Comparison of ENCODE assay signal across 11 cellular contexts in genomic region chr6:156848123-156848522, GRCh38.
DNase-seq lines count a peak whose midpoint lies in the region; ATAC-seq, FAIRE-seq and TF ChIP-seq lines count a peak whose summit lies in the region.
"Had no signal": no experiment of that assay in that cellular context is flagged by ENCODE, and none has a peak within 500 bp of the region (broad histone marks: within the 10 kb centered on the region; RNA-seq: fewer than 3 reads in every experiment).

No MANE protein-coding gene starts in this region.

- H3K27me3 Mint-ChIP-seq in activated naive CD8-positive, alpha-beta T cell, result no peaks in the 10 kb centered on the region
- H3K27me3 Mint-ChIP-seq in activated naive CD8-positive, alpha-beta T cell treated with anti-CD3 and anti-CD28 coated beads, Interleukin-2, amount 50 U/mL, for 24 hours, result no peaks in the 10 kb centered on the region

- H3K27ac Mint-ChIP-seq in activated naive CD8-positive, alpha-beta T cell, result peak overlapping the region; percentile 25
- H3K27ac Mint-ChIP-seq in activated naive CD8-positive, alpha-beta T cell treated with anti-CD3 and anti-CD28 coated beads, Interleukin-2, amount 50 U/mL, for 24 hours, result no peak overlapping the region
- H3K27ac Mint-ChIP-seq: activated T-cell treated with anti-CD3 and anti-CD28 coated beads, Interleukin-2, amount 50 U/mL, for 72 hours had no signal

- TF ChIP-seq CTCF in K562 (IDR thresholded peaks at IDR 0.05 in 2 of 3, conservative IDR thresholded peaks at IDR 0.05 in 1 of 3; ENCODE audit: insufficient read depth in 2 of 3, low read depth in 1 of 3, low read length in 3 of 3) (no peak), uterus (IDR thresholded peaks at IDR 0.05) (no peak)

- H3K36me3 Mint-ChIP-seq in activated naive CD8-positive, alpha-beta T cell, result peaks cover 3% of the 10 kb centered on the region
- H3K36me3 Mint-ChIP-seq in activated naive CD8-positive, alpha-beta T cell treated with anti-CD3 and anti-CD28 coated beads, Interleukin-2, amount 50 U/mL, for 24 hours (ENCODE audit: low read depth), result peaks cover 7% of the 10 kb centered on the region

- POLR2A ChIA-PET in K562 (lab: Yijun Ruan, JAX), result interaction anchor here (0.5 to 0.8 kb wide), 3 partner anchors 13 to 1485 kb away, joined by 3 read pairs; no protein-coding TSS in a partner anchor

- no peak overlapping the region for H3K4me3 Mint-ChIP-seq in activated naive CD8-positive, alpha-beta T cell
- H3K4me3 Mint-ChIP-seq in activated naive CD8-positive, alpha-beta T cell treated with anti-CD3 and anti-CD28 coated beads, Interleukin-2, amount 50 U/mL, for 24 hours, result no peak overlapping the region
- H3K4me3 Mint-ChIP-seq: activated T-cell treated with anti-CD3 and anti-CD28 coated beads, Interleukin-2, amount 50 U/mL, for 72 hours had no signal

- H3K4me1 ChIP-seq in K562 (replicated peaks in 1 of 2; ENCODE audit: control insufficient read depth in 2 of 2, insufficient read depth in 2 of 2, low read length in 2 of 2) (peaks cover 7 to 29% of the 10 kb centered on the region in 2 experiments; a peak in 4 of 5 replicates), uterus (peaks cover 0 to 3% of the 10 kb centered on the region in 2 donors)

- no peaks in the 10 kb centered on the region for H3K36me3 ChIP-seq in K562 (ENCODE audit: control insufficient read depth, insufficient read depth, low read length)
- H3K36me3 ChIP-seq in uterus, result no peaks in the 10 kb centered on the region
- H3K36me3 ChIP-seq: vagina had no signal

- H3K4me3 ChIP-seq in K562 (no peak overlapping the region), uterus (no peak overlapping the region)
- H3K4me3 ChIP-seq: body of pancreas, vagina had no signal

- H3K4me1 Mint-ChIP-seq in activated naive CD8-positive, alpha-beta T cell (ENCODE audit: low read depth), result peaks cover 93% of the 10 kb centered on the region
- peaks cover 88% of the 10 kb centered on the region for H3K4me1 Mint-ChIP-seq in activated naive CD8-positive, alpha-beta T cell treated with anti-CD3 and anti-CD28 coated beads, Interleukin-2, amount 50 U/mL, for 24 hours

- peak overlapping the region; percentile 15; the same call in 1 of the 3 replicates for H3K27ac ChIP-seq in K562 (ENCODE audit: extremely low read depth, low read depth, low read length)
- H3K27ac ChIP-seq in uterus, result peak overlapping the region; percentile 35 to 61
- H3K27ac ChIP-seq: vagina had no signal

- WGBS in K562 (ENCODE audit: insufficient coverage, low coverage, missing lambda C conversion rate), result 33% methylated on average over 3 of the region's 3 CpGs

- H3K9me3 ChIP-seq in K562 (replicated peaks; ENCODE audit: control insufficient read depth, insufficient read depth, low read depth, low read length) (no peaks in the 10 kb centered on the region), uterus (no peaks in the 10 kb centered on the region)
- H3K9me3 ChIP-seq: body of pancreas, vagina had no signal

- H2AFZ ChIP-seq in K562 (ENCODE audit: low read depth, low read length), result no peak overlapping the region

- BruUV-seq in K562 (replicated peaks; lab: Mats Ljungman, UMichigan), result no TSS peak

- H3K27me3 ChIP-seq in K562 (ENCODE audit: control insufficient read depth in 2 of 2, insufficient read depth in 2 of 2, low read length in 2 of 2) (no peaks in the 10 kb centered on the region), uterus (no peaks in the 10 kb centered on the region)
- H3K27me3 ChIP-seq: body of pancreas, vagina had no signal

- 0 out of 2 replicates have a peak, but pooled peaks cover 5% of the 10 kb centered on the region for H4K20me1 ChIP-seq in K562 (replicated peaks; ENCODE audit: control insufficient read depth, insufficient read depth, low read length)

- no peak overlapping the region for H3K9ac ChIP-seq in K562 (ENCODE audit: insufficient read depth in 1 of 2, low read depth in 2 of 2, low read length in 2 of 2)

- H3K79me2 ChIP-seq in K562 (ENCODE audit: control insufficient read depth, insufficient read depth, low read length), result peaks cover 97% of the 10 kb centered on the region

- intact Hi-C loops in K562 (cut with micrococcal nuclease) (no loop called here), uterus (cut with DNase I; ENCODE audit: low total_unique reads) (no loop called here)

- ATAC-seq in activated naive CD8-positive, alpha-beta T cell treated with anti-CD3 and anti-CD28 coated beads, Interleukin-2, amount 50 U/mL, for 24 hours, result no peak
- ATAC-seq in K562 (peak; percentile 15; the same call in 1 of the 3 replicates), HG03139 (IDR thresholded peaks at IDR 0.05; ENCODE audit: unreplicated experiment) (no peak)
- ATAC-seq: activated T-cell treated with anti-CD3 and anti-CD28 coated beads, Interleukin-2, amount 50 U/mL, for 72 hours; body of pancreas had no signal

- CTCF ChIA-PET in K562 (lab: Yijun Ruan, JAX; ENCODE audit: low intra/inter-chr PET ratio), result no interaction called here

- no peak for DNase-seq in activated naive CD8-positive, alpha-beta T cell treated with anti-CD3 and anti-CD28 coated beads, Interleukin-2, amount 50 U/mL, for 24 hours
- no peak for DNase-seq in K562 (ENCODE audit: extremely low read depth in 1 of 4, low spot score in 3 of 4)
- peak; percentile 41 for DNase-seq in medulla oblongata (ENCODE audit: extremely low spot score)
- DNase-seq in uterus, result no peak
- no peak for DNase-seq in D341Med (ENCODE audit: low spot score)
- DNase-seq in GM19238 (ENCODE audit: insufficient read length, low spot score), result no peak
- DNase-seq: activated T-cell treated with anti-CD3 and anti-CD28 coated beads, Interleukin-2, amount 50 U/mL, for 72 hours had no signal

- no peaks in the 10 kb centered on the region for H3K9me1 ChIP-seq in K562 (ENCODE audit: control insufficient read depth, insufficient read depth, low read length)

- in situ Hi-C loops in K562 (cut with MboI), result no loop called here

- peak overlapping the region; percentile 27; the same call in 1 of the 2 replicates for H3K4me2 ChIP-seq in K562 (ENCODE audit: insufficient read depth, low read length)

- TF ChIP-seq POLR2A in K562 (conservative IDR thresholded peaks at IDR 0.05) (no peak), uterus (IDR thresholded peaks at IDR 0.05) (no peak)

- TF ChIP-seq RAD21 in K562 (CRISPR knock-in tag; conservative IDR thresholded peaks at IDR 0.05 in 1 of 2, IDR thresholded peaks at IDR 0.05 in 1 of 2), result no peak

- FAIRE-seq in K562 (lab: Jason Lieb, UNC), result no peak

- no peak for TF ChIP-seq EP300 in K562 (IDR thresholded peaks at IDR 0.05; ENCODE audit: low read length)

- H3K9me3 Mint-ChIP-seq in activated naive CD8-positive, alpha-beta T cell (ENCODE audit: low read depth), result no peaks in the 10 kb centered on the region
- no peaks in the 10 kb centered on the region for H3K9me3 Mint-ChIP-seq in activated naive CD8-positive, alpha-beta T cell treated with anti-CD3 and anti-CD28 coated beads, Interleukin-2, amount 50 U/mL, for 24 hours
- H3K9me3 Mint-ChIP-seq: activated T-cell treated with anti-CD3 and anti-CD28 coated beads, Interleukin-2, amount 50 U/mL, for 72 hours had no signal

TF ChIP-seq in K562, 482 proteins besides CTCF, POLR2A, EP300 and RAD21:
- TF ChIP-seq NFIC (IDR thresholded peaks at IDR 0.05) (peak; percentile 74), TSC22D4 (tag; IDR thresholded peaks at IDR 0.05) (no peak), ZNF436 (CRISPR knock-in tag; IDR thresholded peaks at IDR 0.05) (no peak), IRF1 (CRISPR knock-in tag; IDR thresholded peaks at IDR 0.05; ENCODE audit: borderline replicate concordance) (no peak), IFI16 (CRISPR knock-in tag; IDR thresholded peaks at IDR 0.05) (no peak), BCL6 (CRISPR knock-in tag; IDR thresholded peaks at IDR 0.05) (no peak), HDAC2 (IDR thresholded peaks at IDR 0.05) (no peak), MTF1 (CRISPR knock-in tag; IDR thresholded peaks at IDR 0.05; ENCODE audit: borderline replicate concordance) (no peak), MAX (CRISPR knock-in tag; IDR thresholded peaks at IDR 0.05) (no peak), TCF7L2 (IDR thresholded peaks at IDR 0.05; ENCODE audit: low read depth, low read length) (no peak)
- TF ChIP-seq, protein P1, sequence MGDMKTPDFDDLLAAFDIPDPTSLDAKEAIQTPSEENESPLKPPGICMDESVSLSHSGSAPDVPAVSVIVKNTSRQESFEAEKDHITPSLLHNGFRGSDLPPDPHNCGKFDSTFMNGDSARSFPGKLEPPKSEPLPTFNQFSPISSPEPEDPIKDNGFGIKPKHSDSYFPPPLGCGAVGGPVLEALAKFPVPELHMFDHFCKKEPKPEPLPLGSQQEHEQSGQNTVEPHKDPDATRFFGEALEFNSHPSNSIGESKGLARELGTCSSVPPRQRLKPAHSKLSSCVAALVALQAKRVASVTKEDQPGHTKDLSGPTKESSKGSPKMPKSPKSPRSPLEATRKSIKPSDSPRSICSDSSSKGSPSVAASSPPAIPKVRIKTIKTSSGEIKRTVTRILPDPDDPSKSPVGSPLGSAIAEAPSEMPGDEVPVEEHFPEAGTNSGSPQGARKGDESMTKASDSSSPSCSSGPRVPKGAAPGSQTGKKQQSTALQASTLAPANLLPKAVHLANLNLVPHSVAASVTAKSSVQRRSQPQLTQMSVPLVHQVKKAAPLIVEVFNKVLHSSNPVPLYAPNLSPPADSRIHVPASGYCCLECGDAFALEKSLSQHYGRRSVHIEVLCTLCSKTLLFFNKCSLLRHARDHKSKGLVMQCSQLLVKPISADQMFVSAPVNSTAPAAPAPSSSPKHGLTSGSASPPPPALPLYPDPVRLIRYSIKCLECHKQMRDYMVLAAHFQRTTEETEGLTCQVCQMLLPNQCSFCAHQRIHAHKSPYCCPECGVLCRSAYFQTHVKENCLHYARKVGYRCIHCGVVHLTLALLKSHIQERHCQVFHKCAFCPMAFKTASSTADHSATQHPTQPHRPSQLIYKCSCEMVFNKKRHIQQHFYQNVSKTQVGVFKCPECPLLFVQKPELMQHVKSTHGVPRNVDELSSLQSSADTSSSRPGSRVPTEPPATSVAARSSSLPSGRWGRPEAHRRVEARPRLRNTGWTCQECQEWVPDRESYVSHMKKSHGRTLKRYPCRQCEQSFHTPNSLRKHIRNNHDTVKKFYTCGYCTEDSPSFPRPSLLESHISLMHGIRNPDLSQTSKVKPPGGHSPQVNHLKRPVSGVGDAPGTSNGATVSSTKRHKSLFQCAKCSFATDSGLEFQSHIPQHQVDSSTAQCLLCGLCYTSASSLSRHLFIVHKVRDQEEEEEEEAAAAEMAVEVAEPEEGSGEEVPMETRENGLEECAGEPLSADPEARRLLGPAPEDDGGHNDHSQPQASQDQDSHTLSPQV (IDR thresholded peaks at IDR 0.05), result 0 out of 2 replicates have a peak, but pooled peaks have one; percentile 16
